ENCODE assay signal across 11 cellular contexts in the genomic region with DNA sequence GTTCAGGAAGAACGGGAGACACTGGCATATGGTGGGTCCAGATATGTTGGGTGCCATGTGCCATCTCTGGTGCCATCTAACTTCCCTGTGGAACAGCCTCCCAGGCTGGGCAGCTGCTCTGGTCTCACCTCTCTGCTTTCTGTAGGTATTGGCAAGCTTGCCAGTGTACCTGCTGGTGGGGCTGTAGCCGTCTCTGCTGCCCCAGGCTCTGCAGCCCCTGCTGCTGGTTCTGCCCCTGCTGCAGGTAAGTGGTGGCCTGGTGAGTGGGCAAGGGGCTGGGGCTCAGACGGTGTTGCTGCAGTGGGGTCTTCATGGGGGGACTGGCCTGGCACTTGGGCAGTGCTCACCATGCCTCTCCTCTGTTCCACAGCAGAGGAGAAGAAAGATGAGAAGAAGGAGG. TPM values are rescaled to one million over a fixed set of nuclear protein-coding genes. Genes with fewer than 3 reads are reported as not detected.
DNase-seq lines count a peak whose midpoint lies in the region; ATAC-seq and TF ChIP-seq lines count a peak whose summit lies in the region.
"Had no signal": no experiment of that assay in that cellular context is flagged by ENCODE, and none has a peak within 500 bp of the region (broad histone marks: within the 10 kb centered on the region; RNA-seq: fewer than 3 reads in every experiment).

No MANE protein-coding gene starts in this region.

- WGBS in mesenchymal stem cell, result 86% methylated on average over 3 of the region's 3 CpGs
- WGBS in esophagus squamous epithelium, 2 donors, result 52 to 70% methylated on average over 1 to 2 of the region's 3 CpGs

- TF ChIP-seq CTCF in activated B cell treated with CpG ODN at 0.5 μM for 24 hours (IDR thresholded peaks at IDR 0.05) (no peak), coronary artery (IDR thresholded peaks at IDR 0.05) (no peak), esophagus squamous epithelium (IDR thresholded peaks at IDR 0.05) (no peak)

- no peak overlapping the region for H2AFZ ChIP-seq in mesenchymal stem cell (ENCODE audit: low read depth, low read length)

- intact Hi-C loops in activated B cell treated with CpG ODN at 0.5 μM for 24 hours (cut with micrococcal nuclease), result no loop called here
- intact Hi-C loops in esophagus squamous epithelium (cut with DNase I), result no loop called here

- peak overlapping the region; percentile 95 for H3K27ac Mint-ChIP-seq in stimulated activated naive CD8-positive, alpha-beta T cell treated with anti-CD3 and anti-CD28 coated beads, Interleukin-15, Interleukin-2, amounts not matched to agents 100 ng/mL and 50 ng/mL, for 24 hours
- peak overlapping the region; percentile 41 for H3K27ac Mint-ChIP-seq in activated B cell treated with CpG ODN at 0.5 μM for 24 hours

- H3K27me3 ChIP-seq in mesenchymal stem cell (ENCODE audit: control insufficient read depth in 1 of 2, insufficient read depth in 1 of 2, low read length in 2 of 2) (no peaks in the 10 kb centered on the region), esophagus squamous epithelium (no peaks in the 10 kb centered on the region)

- no peak overlapping the region for H3K14ac ChIP-seq in mesenchymal stem cell (ENCODE audit: low read length in 2 of 2)

- no peak for TF ChIP-seq POLR2A in esophagus squamous epithelium (IDR thresholded peaks at IDR 0.05)

- H3K36me3 Mint-ChIP-seq in stimulated activated naive CD8-positive, alpha-beta T cell treated with anti-CD3 and anti-CD28 coated beads, Interleukin-15, Interleukin-2, amounts not matched to agents 100 ng/mL and 50 ng/mL, for 24 hours (ENCODE audit: low read depth), result peaks cover 37% of the 10 kb centered on the region
- peaks cover 39% of the 10 kb centered on the region for H3K36me3 Mint-ChIP-seq in activated B cell treated with CpG ODN at 0.5 μM for 24 hours (ENCODE audit: low read depth)

- no peak for ATAC-seq in stimulated activated naive CD8-positive, alpha-beta T cell treated with anti-CD3 and anti-CD28 coated beads, Interleukin-15, Interleukin-2, amounts not matched to agents 100 U/mL and 50 U/mL, for 24 hours
- ATAC-seq in activated B cell treated with CpG ODN at 0.5 μM for 24 hours (ENCODE audit: low read depth) (no peak), GM21390 (IDR thresholded peaks at IDR 0.05; ENCODE audit: unreplicated experiment) (no peak)

- no peak overlapping the region for H3K4ac ChIP-seq in mesenchymal stem cell (ENCODE audit: low read depth in 1 of 2, low read length in 2 of 2)

- no peaks in the 10 kb centered on the region for H3K27me3 Mint-ChIP-seq in stimulated activated naive CD8-positive, alpha-beta T cell treated with anti-CD3 and anti-CD28 coated beads, Interleukin-15, Interleukin-2, amounts not matched to agents 100 ng/mL and 50 ng/mL, for 24 hours
- H3K27me3 Mint-ChIP-seq in activated B cell treated with CpG ODN at 0.5 μM for 24 hours, result no peaks in the 10 kb centered on the region

- H2BK12ac ChIP-seq in mesenchymal stem cell (ENCODE audit: low read length in 2 of 2), result no peak overlapping the region

- no peak overlapping the region for H3K18ac ChIP-seq in mesenchymal stem cell (ENCODE audit: low read depth in 1 of 2, low read length in 2 of 2)

- H4K91ac ChIP-seq in mesenchymal stem cell (ENCODE audit: low read length), result no peak overlapping the region

- H3K27ac ChIP-seq in mesenchymal stem cell (ENCODE audit: low read length, poor library complexity, severe bottlenecking), result no peak overlapping the region
- H3K27ac ChIP-seq in coronary artery, result no peak overlapping the region
- H3K27ac ChIP-seq in esophagus squamous epithelium, result peak overlapping the region in 2 of 4 donors; percentile 99

- CTCF ChIA-PET in activated B cell treated with CpG ODN at 0.5 μM for 24 hours (lab: Charles Lee), result no interaction called here

- H2AK5ac ChIP-seq in mesenchymal stem cell (ENCODE audit: low read length, severe bottlenecking), result no peak overlapping the region

- H3K9me3 ChIP-seq in mesenchymal stem cell (ENCODE audit: control insufficient read depth, low read length) (no peaks in the 10 kb centered on the region), esophagus squamous epithelium (no peaks in the 10 kb centered on the region)

- peaks cover 21% of the 10 kb centered on the region for H3K4me1 ChIP-seq in mesenchymal stem cell (ENCODE audit: control insufficient read depth, insufficient read depth, low read depth, low read length)
- peaks cover 25 to 45% (median 25%) of the 10 kb centered on the region in 3 donors for H3K4me1 ChIP-seq in esophagus squamous epithelium

- H3K23ac ChIP-seq in mesenchymal stem cell (ENCODE audit: low read length in 2 of 2), result no peak overlapping the region

- H3K4me3 ChIP-seq in mesenchymal stem cell (ENCODE audit: insufficient read depth in 1 of 2, low read depth in 1 of 2, low read length in 2 of 2) (no peak overlapping the region), coronary artery (no peak overlapping the region), esophagus squamous epithelium (no peak overlapping the region)

- H3K4me1 Mint-ChIP-seq in stimulated activated naive CD8-positive, alpha-beta T cell treated with anti-CD3 and anti-CD28 coated beads, Interleukin-15, Interleukin-2, amounts not matched to agents 100 ng/mL and 50 ng/mL, for 24 hours (ENCODE audit: low read depth), result peaks cover 30% of the 10 kb centered on the region
- peaks cover 33% of the 10 kb centered on the region for H3K4me1 Mint-ChIP-seq in activated B cell treated with CpG ODN at 0.5 μM for 24 hours

- H3K4me3 Mint-ChIP-seq in stimulated activated naive CD8-positive, alpha-beta T cell treated with anti-CD3 and anti-CD28 coated beads, Interleukin-15, Interleukin-2, amounts not matched to agents 100 ng/mL and 50 ng/mL, for 24 hours, result peak overlapping the region; percentile 96
- H3K4me3 Mint-ChIP-seq in activated B cell treated with CpG ODN at 0.5 μM for 24 hours, result peak overlapping the region; percentile 48

- H3K9me3 Mint-ChIP-seq in stimulated activated naive CD8-positive, alpha-beta T cell treated with anti-CD3 and anti-CD28 coated beads, Interleukin-15, Interleukin-2, amounts not matched to agents 100 ng/mL and 50 ng/mL, for 24 hours, result no peaks in the 10 kb centered on the region
- no peaks in the 10 kb centered on the region for H3K9me3 Mint-ChIP-seq in activated B cell treated with CpG ODN at 0.5 μM for 24 hours

- H2BK5ac ChIP-seq in mesenchymal stem cell (ENCODE audit: low read depth, low read length, poor library complexity, severe bottlenecking), result no peak overlapping the region

- H3K79me1 ChIP-seq in mesenchymal stem cell (replicated peaks; ENCODE audit: low read length, poor library complexity, severe bottlenecking), result peaks cover 12% of the 10 kb centered on the region

- H2BK15ac ChIP-seq in mesenchymal stem cell (ENCODE audit: low read depth, poor library complexity, severe bottlenecking), result no peak overlapping the region

- DNase-seq in stimulated activated naive CD8-positive, alpha-beta T cell treated with anti-CD3 and anti-CD28 coated beads, Interleukin-15, Interleukin-2, amounts not matched to agents 100 U/mL and 50 U/mL, for 24 hours, result no peak
- no peak for DNase-seq in activated B cell treated with CpG ODN at 0.5 μM for 24 hours
- no peak for DNase-seq in mesenchymal stem cell
- no peak for DNase-seq in DMS153 (lab: John Stamatoyannopoulos, UW)
- no peak for DNase-seq in coronary artery (ENCODE audit: low spot score)
- DNase-seq in esophagus squamous epithelium (lab: John Stamatoyannopoulos, UW), result no peak
- DNase-seq: head of caudate nucleus, NCI-H2029 treated with DMSO at 0.1 percent for 48 hours, nucleus accumbens had no signal

- H2BK120ac ChIP-seq in mesenchymal stem cell (ENCODE audit: low read depth, low read length), result no peak overlapping the region

- no peak overlapping the region for H3K4me2 ChIP-seq in mesenchymal stem cell (ENCODE audit: low read length, poor library complexity, severe bottlenecking)

- H3K9ac ChIP-seq in mesenchymal stem cell (ENCODE audit: low read length), result no peak overlapping the region

- peak overlapping the region; percentile 19 for H4K8ac ChIP-seq in mesenchymal stem cell (ENCODE audit: low read length)

- POLR2A ChIA-PET in activated B cell treated with CpG ODN at 0.5 μM for 24 hours (lab: Charles Lee), result interaction anchor here (0.9 to 1.3 kb wide), 2 partner anchors 17 to 31 kb away, joined by 3 to 4 read pairs; a partner anchor contains a TSS

- H3K36me3 ChIP-seq in mesenchymal stem cell (ENCODE audit: control insufficient read depth in 1 of 2, insufficient read depth in 2 of 2, low read depth in 1 of 2, low read length in 2 of 2) (peaks cover 30 to 48% of the 10 kb centered on the region in 2 experiments), esophagus squamous epithelium (peaks cover 18 to 46% (median 23%) of the 10 kb centered on the region in 3 donors)

RNA-seq across cellular contexts. Expression of a gene that starts 2.6 kb away (rescaled TPM):
- total RNA-seq in activated B cell treated with CpG ODN at 0.5 μM for 24 hours (4,124 and 4,449 TPM in 2 replicates), esophagus squamous epithelium (100 to 1,000 TPM; 232 to 871 (median 490) TPM)
- 3,881 TPM for polyA plus RNA-seq in mesenchymal stem cell (2013, experiment 1 of 2)
- 4,036 TPM for polyA plus RNA-seq in mesenchymal stem cell (2013, experiment 2 of 2)

RNA-seq across cellular contexts. Expression of a gene that starts 6.3 kb away (rescaled TPM):
- total RNA-seq in activated B cell treated with CpG ODN at 0.5 μM for 24 hours (52.9 and 53.2 TPM in 2 replicates), esophagus squamous epithelium (10 to 100 TPM; 14.2 to 42.7 (median 26.0) TPM)
- 30.6 TPM for polyA plus RNA-seq in mesenchymal stem cell (2013, experiment 1 of 2)
- polyA plus RNA-seq in mesenchymal stem cell (2013, experiment 2 of 2), result 30.0 TPM

RNA-seq across cellular contexts. Expression of a gene that starts 7.4 kb away (rescaled TPM):
- total RNA-seq in activated B cell treated with CpG ODN at 0.5 μM for 24 hours (21.3 and 25.6 TPM in 2 replicates), esophagus squamous epithelium (10 to 100 TPM in 3 of 4 donors, 1 to 10 TPM in 1; 9.3 to 14.3 (median 10.6) TPM)
- polyA plus RNA-seq in mesenchymal stem cell (2013, experiment 1 of 2), result 8.3 TPM
- 9.2 TPM for polyA plus RNA-seq in mesenchymal stem cell (2013, experiment 2 of 2)

RNA-seq across cellular contexts. Expression of a gene that starts 14.3 kb away (rescaled TPM):
- total RNA-seq in activated B cell treated with CpG ODN at 0.5 μM for 24 hours, result 30.1 and 35.4 TPM in 2 replicates
- 11.7 TPM for polyA plus RNA-seq in mesenchymal stem cell (2013, experiment 1 of 2)
- polyA plus RNA-seq in mesenchymal stem cell (2013, experiment 2 of 2), result 10.9 TPM
- total RNA-seq in esophagus squamous epithelium, result 10 to 100 TPM in 2 of 4 donors, 1 to 10 TPM in 2; 4.0 to 14.7 (median 9.8) TPM

RNA-seq across cellular contexts. Expression of a gene that starts 15.3 kb away (rescaled TPM):
- total RNA-seq in activated B cell treated with CpG ODN at 0.5 μM for 24 hours (4.1 and 4.5 TPM in 2 replicates), esophagus squamous epithelium (1 to 10 TPM in 3 of 4 donors, under 1 TPM in 1; 0.48 to 5.7 (median 3.5) TPM)
- polyA plus RNA-seq in mesenchymal stem cell (2013, experiment 1 of 2), result 0.58 TPM
- polyA plus RNA-seq in mesenchymal stem cell (2013, experiment 2 of 2), result 0.34 TPM
